14 cellular contexts compared by ENCODE assay signal in genomic region chr1:116116040-116116439, GRCh38. TPM values are rescaled to one million over a fixed set of nuclear protein-coding genes. Genes with fewer than 3 reads are reported as not detected.
"Had no signal": no experiment of that assay in that cellular context is flagged by ENCODE, and none has a peak within 500 bp of the region (broad histone marks: within the 10 kb centered on the region; RNA-seq: fewer than 3 reads in every experiment).

No MANE protein-coding gene starts in this region.

- H3K9me3 ChIP-seq: ascending aorta, colonic mucosa, gastrocnemius medialis, heart right ventricle, sigmoid colon had no signal

- H3K4me1 Mint-ChIP-seq: activated naive CD8-positive, alpha-beta T cell treated with anti-CD3 and anti-CD28 coated beads, Interleukin-2, amount 10 ng/mL, durations not matched to agents 7 days and 5 days; naive thymus-derived CD4-positive, alpha-beta T cell; stimulated activated effector memory CD8-positive, alpha-beta T cell treated with anti-CD3 and anti-CD28 coated beads, Interleukin-12 subunit alpha, Interleukin-12 subunit beta, amount 100 ng/mL, for 72 hours had no signal

- H3K27ac ChIP-seq: ascending aorta, colonic mucosa, gastrocnemius medialis, heart right ventricle, parathyroid adenoma, sigmoid colon had no signal

- H3K27me3 ChIP-seq: ascending aorta, colonic mucosa, gastrocnemius medialis, heart right ventricle, sigmoid colon had no signal

- H3K79me2 ChIP-seq: parathyroid adenoma had no signal

- H3K36me3 ChIP-seq: ascending aorta, colonic mucosa, gastrocnemius medialis, heart right ventricle, sigmoid colon had no signal

- DNase-seq: activated CD4-positive, alpha-beta T cell treated with anti-CD3 and anti-CD28 coated beads, Interleukin-2, amount 50 U/mL, for 1 hour; activated naive CD4-positive, alpha-beta T cell; activated naive CD8-positive, alpha-beta T cell treated with anti-CD3 and anti-CD28 coated beads, Interleukin-2, amount 10 ng/mL, durations not matched to agents 7 days and 5 days; colonic mucosa; gastrocnemius medialis; heart right ventricle; naive thymus-derived CD4-positive, alpha-beta T cell; sigmoid colon had no signal

- H3K4me1 ChIP-seq: ascending aorta, colonic mucosa, gastrocnemius medialis, parathyroid adenoma, sigmoid colon had no signal

- FAIRE-seq: islet of Langerhans had no signal

- H3K36me3 Mint-ChIP-seq: activated naive CD8-positive, alpha-beta T cell treated with anti-CD3 and anti-CD28 coated beads, Interleukin-2, amount 10 ng/mL, durations not matched to agents 7 days and 5 days; naive thymus-derived CD4-positive, alpha-beta T cell; stimulated activated effector memory CD8-positive, alpha-beta T cell treated with anti-CD3 and anti-CD28 coated beads, Interleukin-12 subunit alpha, Interleukin-12 subunit beta, amount 100 ng/mL, for 72 hours had no signal

- H3K9me3 Mint-ChIP-seq: activated naive CD8-positive, alpha-beta T cell treated with anti-CD3 and anti-CD28 coated beads, Interleukin-2, amount 10 ng/mL, durations not matched to agents 7 days and 5 days; naive thymus-derived CD4-positive, alpha-beta T cell; stimulated activated effector memory CD8-positive, alpha-beta T cell treated with anti-CD3 and anti-CD28 coated beads, Interleukin-12 subunit alpha, Interleukin-12 subunit beta, amount 100 ng/mL, for 72 hours had no signal

- H3K4me3 Mint-ChIP-seq: activated naive CD8-positive, alpha-beta T cell treated with anti-CD3 and anti-CD28 coated beads, Interleukin-2, amount 10 ng/mL, durations not matched to agents 7 days and 5 days; naive thymus-derived CD4-positive, alpha-beta T cell; stimulated activated effector memory CD8-positive, alpha-beta T cell treated with anti-CD3 and anti-CD28 coated beads, Interleukin-12 subunit alpha, Interleukin-12 subunit beta, amount 100 ng/mL, for 72 hours had no signal

- ATAC-seq: gastrocnemius medialis; heart right ventricle; naive thymus-derived CD4-positive, alpha-beta T cell; stimulated activated effector memory CD8-positive, alpha-beta T cell treated with anti-CD3 and anti-CD28 coated beads, Interleukin-12 subunit alpha, Interleukin-12 subunit beta, amount 100 ng/mL, for 72 hours had no signal

- H3K4me3 ChIP-seq: ascending aorta, colonic mucosa, gastrocnemius medialis, heart right ventricle, lung, sigmoid colon had no signal

- H3K9ac ChIP-seq: parathyroid adenoma had no signal

- H3K27ac Mint-ChIP-seq: activated naive CD8-positive, alpha-beta T cell treated with anti-CD3 and anti-CD28 coated beads, Interleukin-2, amount 10 ng/mL, durations not matched to agents 7 days and 5 days; naive thymus-derived CD4-positive, alpha-beta T cell; stimulated activated effector memory CD8-positive, alpha-beta T cell treated with anti-CD3 and anti-CD28 coated beads, Interleukin-12 subunit alpha, Interleukin-12 subunit beta, amount 100 ng/mL, for 72 hours had no signal

- H2AFZ ChIP-seq: parathyroid adenoma had no signal

RNA-seq across cellular contexts. Expression of gene MAB21L3, which starts 4.8 kb away (rescaled TPM):
- total RNA-seq: activated CD8-positive, alpha-beta memory T cell treated with anti-CD3 and anti-CD28 coated beads for 36 hours; activated naive CD8-positive, alpha-beta T cell treated with anti-CD3 and anti-CD28 coated beads, Interleukin-2, amount 10 ng/mL, durations not matched to agents 7 days and 5 days; ascending aorta had no signal
- polyA plus RNA-seq: heart right ventricle; naive thymus-derived CD4-positive, alpha-beta T cell had no signal
